In the genomic region with DNA sequence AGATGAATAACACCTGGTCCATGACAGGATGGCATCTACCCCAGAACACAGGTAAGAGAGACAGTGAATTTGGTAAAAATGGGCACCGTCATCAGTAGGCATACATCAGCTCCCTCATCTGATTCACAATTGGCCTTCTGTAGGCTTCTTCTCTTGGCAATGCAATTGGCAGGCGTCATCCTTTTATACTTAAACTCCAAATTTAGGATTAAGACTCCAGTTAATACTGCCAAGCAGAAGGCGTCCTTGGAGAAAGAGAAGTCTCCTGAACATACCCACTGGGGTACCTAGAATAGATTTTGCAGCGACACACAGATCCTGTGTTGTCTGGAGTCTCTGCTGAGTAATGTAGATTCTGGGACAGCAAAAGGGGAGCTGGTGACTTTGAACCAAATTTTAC, we compare ENCODE assay signal across 8 cellular contexts. TPM values are rescaled to one million over a fixed set of nuclear protein-coding genes. Genes with fewer than 3 reads are reported as not detected.
A peak's percentile ranks its signal among the peaks of the same experiment; 100 is the strongest.
DNase-seq lines count a peak whose midpoint lies in the region; ATAC-seq and TF ChIP-seq lines count a peak whose summit lies in the region.

No MANE protein-coding gene starts in this region.

- no peak for DNase-seq in stimulated activated naive CD8-positive, alpha-beta T cell treated with anti-CD3 and anti-CD28 coated beads, Interleukin-15, Interleukin-2, amounts not matched to agents 100 U/mL and 50 U/mL, for 24 hours
- no peak for DNase-seq in right cardiac atrium
- no peak for DNase-seq in spleen
- DNase-seq in HCEC 1CT = no peak

- H3K27me3 ChIP-seq in right cardiac atrium (ENCODE audit: control insufficient read depth, insufficient read depth) = no peaks in the 10 kb centered on the region
- peaks cover 0 to 15% (median 0%) of the 10 kb centered on the region in 7 donors for H3K27me3 ChIP-seq in spleen (replicated peaks in 1 of 7)

- no peak for TF ChIP-seq POLR2A in spleen (IDR thresholded peaks at IDR 0.05)

- no peak for TF ChIP-seq CTCF in WI38 (IDR thresholded peaks at IDR 0.05; ENCODE audit: low read depth, low read length)
- TF ChIP-seq CTCF in spleen (IDR thresholded peaks at IDR 0.05 in 8 of 11, conservative IDR thresholded peaks at IDR 0.05 in 3 of 11) = no peak

- H3K27ac Mint-ChIP-seq in stimulated activated naive CD8-positive, alpha-beta T cell treated with anti-CD3 and anti-CD28 coated beads, Interleukin-15, Interleukin-2, amounts not matched to agents 100 ng/mL and 50 ng/mL, for 24 hours = peak overlapping the region; percentile 84

- ATAC-seq in stimulated activated naive CD8-positive, alpha-beta T cell treated with anti-CD3 and anti-CD28 coated beads, Interleukin-15, Interleukin-2, amounts not matched to agents 100 U/mL and 50 U/mL, for 24 hours = no peak
- ATAC-seq in right cardiac atrium (no peak), GM19452 (IDR thresholded peaks at IDR 0.05; ENCODE audit: unreplicated experiment) (no peak), HG03039 (IDR thresholded peaks at IDR 0.05; ENCODE audit: unreplicated experiment) (no peak)

- peaks cover 11% of the 10 kb centered on the region for H3K27me3 Mint-ChIP-seq in stimulated activated naive CD8-positive, alpha-beta T cell treated with anti-CD3 and anti-CD28 coated beads, Interleukin-15, Interleukin-2, amounts not matched to agents 100 ng/mL and 50 ng/mL, for 24 hours

- H3K4me3 Mint-ChIP-seq in stimulated activated naive CD8-positive, alpha-beta T cell treated with anti-CD3 and anti-CD28 coated beads, Interleukin-15, Interleukin-2, amounts not matched to agents 100 ng/mL and 50 ng/mL, for 24 hours = peak overlapping the region; percentile 92

- no peaks in the 10 kb centered on the region for H3K9me3 ChIP-seq in right cardiac atrium (ENCODE audit: control insufficient read depth, low read length)
- no peaks in the 10 kb centered on the region for H3K9me3 ChIP-seq in spleen

- H3K4me1 ChIP-seq in right cardiac atrium (ENCODE audit: control insufficient read depth, insufficient read depth, low read length) = no peaks in the 10 kb centered on the region
- peaks cover 5 to 22% (median 17%) of the 10 kb centered on the region in 6 donors for H3K4me1 ChIP-seq in spleen

- H3K36me3 ChIP-seq in spleen = no peaks in the 10 kb centered on the region

- 37% methylated on average over 4 of the region's 4 CpGs for WGBS in right cardiac atrium
- 49 to 63% (median 53%) methylated on average over 4 of the region's 4 CpGs for WGBS in spleen, 5 donors

- H3K9me3 Mint-ChIP-seq in stimulated activated naive CD8-positive, alpha-beta T cell treated with anti-CD3 and anti-CD28 coated beads, Interleukin-15, Interleukin-2, amounts not matched to agents 100 ng/mL and 50 ng/mL, for 24 hours = no peaks in the 10 kb centered on the region

- H3K4me3 ChIP-seq in WI38 (ENCODE audit: low read depth, low read length) (peak overlapping the region; percentile 75), right cardiac atrium (ENCODE audit: low read length) (peak overlapping the region; percentile 58), spleen (peak overlapping the region; percentile 70 to 99 (median 90))

- peaks cover 35% of the 10 kb centered on the region for H3K4me1 Mint-ChIP-seq in stimulated activated naive CD8-positive, alpha-beta T cell treated with anti-CD3 and anti-CD28 coated beads, Interleukin-15, Interleukin-2, amounts not matched to agents 100 ng/mL and 50 ng/mL, for 24 hours (ENCODE audit: low read depth)

- intact Hi-C loops in right cardiac atrium (cut with DNase I) (no loop called here), spleen (cut with DNase I; ENCODE audit: low total_unique reads) (no loop called here)

- peaks cover 4% of the 10 kb centered on the region for H3K36me3 Mint-ChIP-seq in stimulated activated naive CD8-positive, alpha-beta T cell treated with anti-CD3 and anti-CD28 coated beads, Interleukin-15, Interleukin-2, amounts not matched to agents 100 ng/mL and 50 ng/mL, for 24 hours (ENCODE audit: low read depth)

- H3K27ac ChIP-seq in right cardiac atrium (ENCODE audit: low read length) (no peak overlapping the region), spleen (peak overlapping the region in 4 of 8 donors; percentile 12 to 77 (median 67))

RNA-seq across cellular contexts. Expression of a gene that starts 0.6 kb away (rescaled TPM):
- 1 to 10 TPM; 3.0 to 5.4 (median 4.5) TPM for total RNA-seq in right cardiac atrium
- 3.6 TPM for polyA plus RNA-seq in right cardiac atrium
- total RNA-seq in spleen = 10 to 100 TPM in 2 of 7 donors, 1 to 10 TPM in 5; 4.9 to 11.9 (median 7.8) TPM
- polyA plus RNA-seq in spleen = 10 to 100 TPM in 2 of 3 donors, 1 to 10 TPM in 1; 6.1 to 11.2 (median 10.1) TPM
